In the genomic region with DNA sequence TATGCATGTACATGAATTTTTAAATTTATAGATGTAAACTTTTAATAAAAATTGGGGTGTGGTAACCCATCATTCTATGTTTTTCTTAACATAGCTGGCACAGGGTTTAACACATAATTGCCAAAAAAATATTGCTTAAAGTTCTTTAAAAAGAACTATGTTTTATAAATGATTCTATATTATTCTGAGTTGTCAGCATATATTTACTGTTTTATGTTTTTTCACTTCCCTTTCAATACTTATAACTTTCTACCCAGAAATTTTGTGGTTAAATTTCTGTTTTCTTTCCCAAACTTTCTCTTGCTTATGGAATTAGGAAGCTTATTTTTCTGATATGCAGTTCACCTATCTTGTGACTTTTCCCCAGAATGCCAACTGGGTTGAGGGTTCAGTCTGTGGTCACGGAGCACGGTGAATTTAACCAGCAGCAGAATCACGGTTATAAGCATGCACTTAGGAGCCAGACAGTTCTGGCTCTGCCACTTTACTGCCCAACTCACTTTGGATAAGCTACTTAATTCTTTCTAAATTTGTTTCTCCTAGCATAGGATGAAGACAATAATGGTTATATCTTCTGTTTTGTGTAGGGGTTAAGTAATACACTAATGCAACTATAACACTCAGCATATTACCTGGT, we compare ENCODE assay signal across 15 cellular contexts. TPM values are rescaled to one million over a fixed set of nuclear protein-coding genes. Genes with fewer than 3 reads are reported as not detected.
"Had no signal": no experiment of that assay in that cellular context is flagged by ENCODE, and none has a peak within 500 bp of the region (broad histone marks: within the 10 kb centered on the region; RNA-seq: fewer than 3 reads in every experiment).

No MANE protein-coding gene starts in this region.

RNA-seq across cellular contexts. Expression of a gene that starts 6.2 kb away (rescaled TPM):
- total RNA-seq: activated CD4-positive, alpha-beta T cell treated with anti-CD3 and anti-CD28 coated beads for 36 hours; activated CD8-positive, alpha-beta memory T cell treated with anti-CD3 and anti-CD28 coated beads, Interleukin-2, amount 10 ng/mL, durations not matched to agents 7 days and 5 days; activated CD8-positive, alpha-beta T cell treated with anti-CD3 and anti-CD28 coated beads, Interleukin-2, amount 10 ng/mL, durations not matched to agents 7 days and 5 days; activated T-helper 2 cell treated with anti-CD3 and anti-CD28 coated beads, Interferon-gamma antibody, Interleukin-2, Interleukin-4, amounts not matched to agents 10 μg/mL and 5 μg/mL and 100 μg/mL, durations not matched to agents 14 hours and 24 hours and 36 hours; natural killer cell treated with Interleukin-12 subunit alpha and Interleukin-12 subunit beta and Interleukin-15 and Interleukin-18, amount 100 ng/mL, for 72 hours had no signal

RNA-seq across cellular contexts. Expression of a gene that starts 9.0 kb away (rescaled TPM):
- total RNA-seq: activated CD4-positive, alpha-beta T cell treated with anti-CD3 and anti-CD28 coated beads for 36 hours; activated CD8-positive, alpha-beta memory T cell treated with anti-CD3 and anti-CD28 coated beads, Interleukin-2, amount 10 ng/mL, durations not matched to agents 7 days and 5 days; activated CD8-positive, alpha-beta T cell treated with anti-CD3 and anti-CD28 coated beads, Interleukin-2, amount 10 ng/mL, durations not matched to agents 7 days and 5 days; activated T-helper 2 cell treated with anti-CD3 and anti-CD28 coated beads, Interferon-gamma antibody, Interleukin-2, Interleukin-4, amounts not matched to agents 10 μg/mL and 5 μg/mL and 100 μg/mL, durations not matched to agents 14 hours and 24 hours and 36 hours; colonic mucosa; dermis microvascular lymphatic vessel endothelial cell; fibroblast of lung; fibroblast of villous mesenchyme; kidney epithelial cell; left lobe of liver; lung; mucosa of descending colon; myocyte; natural killer cell treated with Interleukin-12 subunit alpha and Interleukin-12 subunit beta and Interleukin-15 and Interleukin-18, amount 100 ng/mL, for 72 hours; omental fat pad had no signal
- polyA plus RNA-seq: fibroblast of lung, lung had no signal

RNA-seq across cellular contexts. Expression of a gene that starts 24.8 kb away (rescaled TPM):
- total RNA-seq: activated CD4-positive, alpha-beta T cell treated with anti-CD3 and anti-CD28 coated beads for 36 hours; activated CD8-positive, alpha-beta T cell treated with anti-CD3 and anti-CD28 coated beads, Interleukin-2, amount 10 ng/mL, durations not matched to agents 7 days and 5 days; activated T-helper 2 cell treated with anti-CD3 and anti-CD28 coated beads, Interferon-gamma antibody, Interleukin-2, Interleukin-4, amounts not matched to agents 10 μg/mL and 5 μg/mL and 100 μg/mL, durations not matched to agents 14 hours and 24 hours and 36 hours; natural killer cell treated with Interleukin-12 subunit alpha and Interleukin-12 subunit beta and Interleukin-15 and Interleukin-18, amount 100 ng/mL, for 72 hours had no signal
